Comparison of ENCODE assay signal across 15 cellular contexts in the genomic region with DNA sequence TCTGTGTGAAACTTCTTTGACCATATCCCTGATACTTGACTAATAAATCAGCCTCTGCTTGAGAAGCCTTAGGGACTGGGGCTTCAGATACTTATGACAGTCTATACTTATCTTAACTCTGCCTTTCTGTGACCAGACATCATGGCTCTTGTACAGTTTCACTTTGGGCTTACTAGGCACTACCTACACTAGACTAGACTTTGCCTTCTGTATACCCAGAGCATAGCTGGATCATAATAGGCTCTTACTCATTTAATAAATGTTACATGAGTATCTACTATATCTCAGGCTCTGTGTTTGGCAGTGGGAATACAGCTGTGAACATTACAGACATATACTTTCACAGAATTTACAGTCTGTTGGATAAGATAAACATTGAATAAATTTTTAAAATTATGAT. TPM values are rescaled to one million over a fixed set of nuclear protein-coding genes. Genes with fewer than 3 reads are reported as not detected.
A peak's percentile ranks its signal among the peaks of the same experiment; 100 is the strongest.
DNase-seq lines count a peak whose midpoint lies in the region; ATAC-seq and TF ChIP-seq lines count a peak whose summit lies in the region.
"Had no signal": no experiment of that assay in that cellular context is flagged by ENCODE, and none has a peak within 500 bp of the region (broad histone marks: within the 10 kb centered on the region; RNA-seq: fewer than 3 reads in every experiment).

No MANE protein-coding gene starts in this region.

- H3K9me3 ChIP-seq in left ventricle myocardium inferior (replicated peaks) (no peaks in the 10 kb centered on the region), SK-N-MC (ENCODE audit: low read depth, low read length) (no peaks in the 10 kb centered on the region; the same call in 1 of the 2 replicates), body of pancreas (no peaks in the 10 kb centered on the region)
- H3K9me3 ChIP-seq: esophagus muscularis mucosa, stomach had no signal

- peaks cover 68% of the 10 kb centered on the region for H3K4me1 Mint-ChIP-seq in stimulated activated naive CD8-positive, alpha-beta T cell treated with anti-CD3 and anti-CD28 coated beads, Interleukin-15, amount 100 ng/mL, for 72 hours

- H3K4me3 Mint-ChIP-seq in stimulated activated naive CD8-positive, alpha-beta T cell treated with anti-CD3 and anti-CD28 coated beads, Interleukin-15, amount 100 ng/mL, for 72 hours, result no peak overlapping the region
- H3K4me3 Mint-ChIP-seq: dendritic cell treated with granulocyte-macrophage colony-stimulating factor and Interleukin-4, amounts not matched to agents 40 ng/mL and 50 ng/mL, for 4 days had no signal

- peak overlapping the region; percentile 78 for H3K9ac ChIP-seq in SK-N-MC (ENCODE audit: insufficient read length)

- no peak for TF ChIP-seq POLR2A in body of pancreas (IDR thresholded peaks at IDR 0.05)

- H3K4me3 ChIP-seq in left ventricle myocardium inferior (no peak overlapping the region), SK-N-MC (no peak overlapping the region; the same call in 1 of the 2 replicates), body of pancreas (no peak overlapping the region)
- H3K4me3 ChIP-seq: esophagus muscularis mucosa, stomach had no signal

- H3K27me3 ChIP-seq in left ventricle myocardium inferior (ENCODE audit: low read depth) (no peaks in the 10 kb centered on the region), body of pancreas (no peaks in the 10 kb centered on the region)
- H3K27me3 ChIP-seq: esophagus muscularis mucosa, stomach had no signal

- in situ Hi-C loops in GM13977 (cut with MboI; ENCODE audit: low pct_unique_long_range_greater_than_20kb, low sequenced_read_pairs, unreplicated experiment), result loop anchor here (10.0 kb wide), 1 partner anchor 156 kb away; no protein-coding TSS in a partner anchor

- DNase-seq in left ventricle myocardium inferior, result no peak
- no peak for DNase-seq in cardiac septum (ENCODE audit: low spot score)
- no peak for DNase-seq in SK-N-MC (ENCODE audit: low read depth, low spot score)
- peak; percentile 15 for DNase-seq in iris pigment epithelial cell (ENCODE audit: low read depth)
- no peak for DNase-seq in stimulated activated naive CD8-positive, alpha-beta T cell treated with anti-CD3 and anti-CD28 coated beads, Interleukin-15, amount 100 ng/mL, for 72 hours
- DNase-seq in body of pancreas, result no peak
- no peak for DNase-seq in GM13977 (ENCODE audit: low spot score)
- no peak for DNase-seq in stimulated activated CD4-positive, alpha-beta T cell treated with anti-CD3 and anti-CD28 coated beads, Interleukin-4, amount 100 ng/mL, for 4 hours
- DNase-seq: activated CD4-positive, alpha-beta T cell treated with anti-CD3 and anti-CD28 coated beads for 1 hour; anterior cingulate cortex; NCI-H2029 treated with DMSO at 0.1 percent for 48 hours; NCI-H526 treated with DMSO at 0.1 percent for 48 hours; stomach had no signal

- no peak overlapping the region for H3K27ac Mint-ChIP-seq in stimulated activated naive CD8-positive, alpha-beta T cell treated with anti-CD3 and anti-CD28 coated beads, Interleukin-15, amount 100 ng/mL, for 72 hours

- ATAC-seq in stimulated activated naive CD8-positive, alpha-beta T cell treated with anti-CD3 and anti-CD28 coated beads, Interleukin-15, amount 100 ng/mL, for 72 hours, result peak; percentile 75
- ATAC-seq in body of pancreas, result no peak

- peak overlapping the region; percentile 97 for H3K27ac ChIP-seq in left ventricle myocardium inferior (replicated peaks)
- H3K27ac ChIP-seq in SK-N-MC, result peak overlapping the region; percentile 95
- no peak overlapping the region for H3K27ac ChIP-seq in body of pancreas
- H3K27ac ChIP-seq: esophagus muscularis mucosa, stomach had no signal

- peaks cover 0 to 9% of the 10 kb centered on the region in 2 donors for H3K9me3 Mint-ChIP-seq in stimulated activated naive CD8-positive, alpha-beta T cell treated with anti-CD3 and anti-CD28 coated beads, Interleukin-15, amount 100 ng/mL, for 72 hours
- H3K9me3 Mint-ChIP-seq: dendritic cell treated with granulocyte-macrophage colony-stimulating factor and Interleukin-4, amounts not matched to agents 40 ng/mL and 50 ng/mL, for 4 days had no signal

- intact Hi-C loops in left ventricle myocardium inferior (cut with micrococcal nuclease), result no loop called here
- intact Hi-C loops in cardiac septum (cut with DNase I), result no loop called here
- intact Hi-C loops in body of pancreas (cut with DNase I), result no loop called here

- no peaks in the 10 kb centered on the region for H3K36me3 ChIP-seq in left ventricle myocardium inferior
- peaks cover 6% of the 10 kb centered on the region for H3K36me3 ChIP-seq in SK-N-MC (ENCODE audit: insufficient read depth, low read length)
- H3K36me3 ChIP-seq in body of pancreas (replicated peaks in 1 of 2; ENCODE audit: insufficient read depth in 1 of 2, low read depth in 2 of 2), result no peaks in the 10 kb centered on the region
- H3K36me3 ChIP-seq: esophagus muscularis mucosa had no signal

- no peaks in the 10 kb centered on the region for H3K27me3 Mint-ChIP-seq in stimulated activated naive CD8-positive, alpha-beta T cell treated with anti-CD3 and anti-CD28 coated beads, Interleukin-15, amount 100 ng/mL, for 72 hours
- H3K27me3 Mint-ChIP-seq: dendritic cell treated with granulocyte-macrophage colony-stimulating factor and Interleukin-4, amounts not matched to agents 40 ng/mL and 50 ng/mL, for 4 days had no signal

- TF ChIP-seq CTCF in left ventricle myocardium inferior (IDR thresholded peaks at IDR 0.05; ENCODE audit: borderline replicate concordance) (no peak), body of pancreas (IDR thresholded peaks at IDR 0.05) (no peak), GM13977 (IDR thresholded peaks at IDR 0.05; ENCODE audit: extremely low read depth, insufficient read depth, missing control alignments) (no peak)

- H3K4me1 ChIP-seq in left ventricle myocardium inferior (peaks cover 98% of the 10 kb centered on the region), body of pancreas (peaks cover 39% of the 10 kb centered on the region)

RNA-seq across cellular contexts. Expression of gene UGP2, which starts 9.0 kb away (rescaled TPM):
- 394 TPM for total RNA-seq in left ventricle myocardium inferior
- 327 TPM for total RNA-seq in cardiac septum
- total RNA-seq in body of pancreas, result 10 to 100 TPM; 64.3 to 93.3 TPM

Comparison
In these comparisons a context has a peak if more than half of its experiments do, and no peak if none do; other contexts are left out.
1. H3K27ac ChIP-seq: peak in left ventricle myocardium inferior (single experiment) and SK-N-MC (single experiment); none in body of pancreas (0 of 4).